In genomic region chr16:4734730-4735575, GRCh38 we compare ENCODE assay signal across 1 cellular context.
TF ChIP-seq lines count a peak whose summit lies in the region.

No MANE protein-coding gene starts in this region.

TF ChIP-seq in K562, 482 proteins besides CTCF, POLR2A, EP300 and RAD21 (continued from another document):
- TF ChIP-seq, protein P1, sequence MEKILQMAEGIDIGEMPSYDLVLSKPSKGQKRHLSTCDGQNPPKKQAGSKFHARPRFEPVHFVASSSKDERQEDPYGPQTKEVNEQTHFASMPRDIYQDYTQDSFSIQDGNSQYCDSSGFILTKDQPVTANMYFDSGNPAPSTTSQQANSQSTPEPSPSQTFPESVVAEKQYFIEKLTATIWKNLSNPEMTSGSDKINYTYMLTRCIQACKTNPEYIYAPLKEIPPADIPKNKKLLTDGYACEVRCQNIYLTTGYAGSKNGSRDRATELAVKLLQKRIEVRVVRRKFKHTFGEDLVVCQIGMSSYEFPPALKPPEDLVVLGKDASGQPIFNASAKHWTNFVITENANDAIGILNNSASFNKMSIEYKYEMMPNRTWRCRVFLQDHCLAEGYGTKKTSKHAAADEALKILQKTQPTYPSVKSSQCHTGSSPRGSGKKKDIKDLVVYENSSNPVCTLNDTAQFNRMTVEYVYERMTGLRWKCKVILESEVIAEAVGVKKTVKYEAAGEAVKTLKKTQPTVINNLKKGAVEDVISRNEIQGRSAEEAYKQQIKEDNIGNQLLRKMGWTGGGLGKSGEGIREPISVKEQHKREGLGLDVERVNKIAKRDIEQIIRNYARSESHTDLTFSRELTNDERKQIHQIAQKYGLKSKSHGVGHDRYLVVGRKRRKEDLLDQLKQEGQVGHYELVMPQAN (IDR thresholded peaks at IDR 0.05; ENCODE audit: borderline replicate concordance), result peak; percentile 91; the same call in 1 of the 2 replicates
